Comparison of ENCODE assay signal across 8 cellular contexts in the genomic region with DNA sequence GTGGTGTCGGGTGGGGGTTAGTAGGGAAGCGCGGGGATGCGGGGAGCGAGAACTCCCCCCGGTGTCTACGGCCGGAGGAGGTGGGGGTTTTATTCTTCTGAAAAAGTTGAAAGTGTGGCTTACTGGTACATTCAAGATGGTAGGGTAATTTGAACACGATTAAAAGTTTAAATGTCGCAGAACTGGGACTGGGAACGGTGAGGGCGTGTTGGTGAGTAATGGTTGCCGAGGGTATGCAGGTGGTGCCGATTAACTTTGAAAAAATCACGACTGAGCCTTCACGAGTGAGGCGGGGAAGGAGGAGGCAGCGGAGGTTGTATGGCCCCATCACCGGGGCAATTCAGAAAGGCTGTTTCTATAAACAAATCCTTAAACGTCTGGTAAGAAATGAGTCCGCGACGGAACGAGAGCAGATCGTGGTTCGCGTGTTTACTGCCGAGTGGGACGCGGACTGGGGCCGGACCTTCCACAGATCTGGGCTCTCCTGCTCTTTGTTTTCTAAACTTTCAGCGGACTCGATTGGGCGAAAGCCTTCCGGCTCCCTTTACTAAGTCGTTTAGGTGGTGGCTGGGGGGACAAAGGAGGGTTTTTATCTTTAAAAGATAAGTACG. TPM values are rescaled to one million over a fixed set of nuclear protein-coding genes. Genes with fewer than 3 reads are reported as not detected.
DNase-seq lines count a peak whose midpoint lies in the region; ATAC-seq and TF ChIP-seq lines count a peak whose summit lies in the region.

No MANE protein-coding gene starts in this region.

- H4K20me1 ChIP-seq in BLaER1: peaks cover 62% of the 10 kb centered on the region

- ATAC-seq in HG02981 (IDR thresholded peaks at IDR 0.05; ENCODE audit: unreplicated experiment): no peak
- no peak for ATAC-seq in HG03025 (IDR thresholded peaks at IDR 0.05; ENCODE audit: low FRiP score, unreplicated experiment)

- H3K9ac ChIP-seq in BLaER1: peak overlapping the region; percentile 99

- no peak for TF ChIP-seq CTCF in Peyer's patch (IDR thresholded peaks at IDR 0.05)

- H3K4me1 ChIP-seq in BLaER1: peaks cover 48% of the 10 kb centered on the region
- H3K4me1 ChIP-seq in Peyer's patch: peaks cover 0 to 13% (median 5%) of the 10 kb centered on the region in 4 donors

- TF ChIP-seq POLR2A in Peyer's patch (IDR thresholded peaks at IDR 0.05): no peak

- peak in 1 of 3 donors; percentile 53 for DNase-seq in Peyer's patch
- DNase-seq in caudate nucleus (lab: John Stamatoyannopoulos, UW): peak in 9 of 61 donors; percentile 5 to 52 (median 42)
- peak; percentile 20 to 39 for DNase-seq in lung microvascular endothelial cell (ENCODE audit: low read depth in 2 of 2)
- peak in 5 of 49 donors; percentile 4 to 16 (median 12) for DNase-seq in substantia nigra (lab: John Stamatoyannopoulos, UW)
- DNase-seq in NCI-H1436 (lab: John Stamatoyannopoulos, UW): no peak

- H3K9me3 ChIP-seq in BLaER1: no peaks in the 10 kb centered on the region
- H3K9me3 ChIP-seq in Peyer's patch: no peaks in the 10 kb centered on the region

- H3K27me3 ChIP-seq in BLaER1: no peaks in the 10 kb centered on the region
- no peaks in the 10 kb centered on the region for H3K27me3 ChIP-seq in Peyer's patch

- H3K27ac ChIP-seq in BLaER1 (peak overlapping the region; percentile 97), Peyer's patch (peak overlapping the region; percentile 28 to 92 (median 83)), caudate nucleus (ENCODE audit: low read depth, low read length) (peak overlapping the region; percentile 62), substantia nigra (ENCODE audit: low read depth, low read length, poor library complexity, severe bottlenecking) (peak overlapping the region; percentile 26)

- H3K4me3 ChIP-seq in BLaER1: peak overlapping the region; percentile 99
- peak overlapping the region; percentile 63 to 87 (median 71) for H3K4me3 ChIP-seq in Peyer's patch

- H3K4me2 ChIP-seq in BLaER1: peak overlapping the region; percentile 93

- H3K36me3 ChIP-seq in BLaER1 (no peaks in the 10 kb centered on the region; the same call in 1 of the 2 replicates), Peyer's patch (no peaks in the 10 kb centered on the region)

RNA-seq across cellular contexts. Expression of gene IGF1R, which starts 2.6 kb away (rescaled TPM):
- total RNA-seq in Peyer's patch: 100 to 1,000 TPM in 2 of 4 donors, 10 to 100 TPM in 2; 29.6 to 176 (median 88.1) TPM
- total RNA-seq in lung microvascular endothelial cell: 13.5 and 20.4 TPM in 2 replicates

Comparison
In these comparisons a context has a peak if more than half of its experiments do, and no peak if none do; other contexts are left out.
1. H3K27ac ChIP-seq: peak in every context shown above with its lines; median percentile 97 in BLaER1; 83 in Peyer's patch; 62 in caudate nucleus; 26 in substantia nigra.